29 cellular contexts compared by ENCODE assay signal in the genomic region with DNA sequence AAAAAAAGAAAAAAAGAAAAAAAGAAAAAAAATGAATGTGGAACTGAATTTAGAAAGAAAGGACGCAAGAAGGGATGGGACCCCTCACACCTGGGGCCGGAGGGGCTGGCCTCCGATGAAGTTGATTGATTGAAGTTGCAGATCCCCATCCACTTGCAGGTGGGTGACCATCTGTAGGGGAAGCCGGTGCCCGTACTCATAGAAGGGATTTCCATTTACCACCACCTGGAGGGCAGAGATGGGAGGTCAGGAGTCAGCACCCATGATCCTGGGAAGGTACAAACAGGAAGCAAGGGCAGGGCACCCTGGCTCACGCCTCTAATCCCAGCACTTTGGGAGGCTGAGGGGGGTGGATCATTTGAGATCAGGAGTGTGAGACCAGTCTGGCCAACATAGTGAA. TPM values are rescaled to one million over a fixed set of nuclear protein-coding genes. Genes with fewer than 3 reads are reported as not detected.
DNase-seq lines count a peak whose midpoint lies in the region; ATAC-seq, FAIRE-seq and TF ChIP-seq lines count a peak whose summit lies in the region.
"Had no signal": no experiment of that assay in that cellular context is flagged by ENCODE, and none has a peak within 500 bp of the region (broad histone marks: within the 10 kb centered on the region; RNA-seq: fewer than 3 reads in every experiment).

No MANE protein-coding gene starts in this region.

- H3K36me3 ChIP-seq in WERI-Rb-1 (no peaks in the 10 kb centered on the region), HepG2 (replicated peaks in 1 of 2; ENCODE audit: control insufficient read depth in 1 of 2, insufficient read depth in 2 of 2, low read length in 2 of 2) (no peaks in the 10 kb centered on the region)
- H3K36me3 ChIP-seq: BE2C, SJSA1 had no signal

- POLR2A ChIA-PET in HepG2 (lab: Yijun Ruan, JAX): interaction anchor here (1.6 kb wide), 1 partner anchor 13 kb away, joined by 4 read pairs; no protein-coding TSS in a partner anchor

- TF ChIP-seq RAD21 in HepG2 (CRISPR knock-in tag; IDR thresholded peaks at IDR 0.05): no peak

- H3K9me3 Mint-ChIP-seq in type B pancreatic cell: no peaks in the 10 kb centered on the region
- H3K9me3 Mint-ChIP-seq: CD8-positive, alpha-beta memory T cell had no signal

- no peaks in the 10 kb centered on the region for H4K20me1 ChIP-seq in HepG2 (ENCODE audit: insufficient read depth, low read length)

- TF ChIP-seq POLR2A in HepG2 (IDR thresholded peaks at IDR 0.05; ENCODE audit: insufficient read depth in 1 of 2, low read depth in 2 of 2, low read length in 2 of 2): no peak

- H3K9me3 ChIP-seq in WERI-Rb-1 (ENCODE audit: severe bottlenecking): no peaks in the 10 kb centered on the region
- H3K9me3 ChIP-seq in HepG2 (ENCODE audit: low read length): no peaks in the 10 kb centered on the region
- H3K9me3 ChIP-seq: BE2C, SJSA1 had no signal

- no peak overlapping the region for H3K27ac Mint-ChIP-seq in type B pancreatic cell
- H3K27ac Mint-ChIP-seq: CD8-positive, alpha-beta memory T cell had no signal

- no TSS peak for BruUV-seq in HepG2 (replicated peaks; lab: Mats Ljungman, UMichigan)

- in situ Hi-C loops in HepG2 (cut with HindIII; ENCODE audit: extremely low pct_ligation_motif_present, low pct_unique_long_range_greater_than_20kb): no loop called here

- intact Hi-C loops in HepG2 (cut with micrococcal nuclease; ENCODE audit: unreplicated experiment) (no loop called here), sciatic nerve (cut with DNase I) (no loop called here)

- DNase-seq in HuH-7 (ENCODE audit: low spot score): peak; percentile 15
- peak; percentile 30 for DNase-seq in WERI-Rb-1
- DNase-seq in HepG2 (ENCODE audit: low spot score): no peak
- DNase-seq in sciatic nerve (ENCODE audit: low spot score): no peak
- DNase-seq in type B pancreatic cell (ENCODE audit: extremely low spot score, unreplicated experiment): no peak
- DNase-seq in NCI-H1092 (lab: John Stamatoyannopoulos, UW): no peak
- DNase-seq: BE2C; CD8-positive, alpha-beta memory T cell; DMS153; Kasumi-1; NCI-H1105; NCI-H1436 treated with DMSO at 0.1 percent for 48 hours; NCI-H187 treated with DMSO at 0.1 percent for 48 hours; NCI-H2171 treated with DMSO at 0.1 percent for 48 hours; NCI-H345; NCI-H510A treated with DMSO at 0.1 percent for 48 hours; NCI-H748 treated with DMSO at 0.1 percent for 48 hours; Right ventricle myocardium superior; RPMI8226 had no signal

- peaks cover 9% of the 10 kb centered on the region for H3K4me1 Mint-ChIP-seq in type B pancreatic cell (ENCODE audit: unreplicated experiment)

- H3K27me3 Mint-ChIP-seq in type B pancreatic cell: no peaks in the 10 kb centered on the region
- H3K27me3 Mint-ChIP-seq: CD8-positive, alpha-beta memory T cell had no signal

- H3K27ac ChIP-seq in WERI-Rb-1 (no peak overlapping the region), HepG2 (ENCODE audit: extremely low read length, insufficient read depth, low read length) (no peak overlapping the region)
- H3K27ac ChIP-seq: HL-60, SJSA1 had no signal

- TF ChIP-seq CTCF in WERI-Rb-1 (IDR thresholded peaks at IDR 0.05; ENCODE audit: low read depth, low read length) (no peak), HepG2 (CRISPR knock-in tag; IDR thresholded peaks at IDR 0.05) (0 out of 2 replicates have a peak, but pooled peaks have one; percentile 9), type B pancreatic cell (conservative IDR thresholded peaks at IDR 0.05) (no peak)

- TF ChIP-seq EP300 in HepG2 (IDR thresholded peaks at IDR 0.05; ENCODE audit: low read depth in 2 of 2, low read length in 2 of 2) (no peak), HepG2 (CRISPR knock-in tag; IDR thresholded peaks at IDR 0.05; ENCODE audit: borderline replicate concordance) (no peak)

- CTCF ChIA-PET in HepG2 (lab: Yijun Ruan, JAX; ENCODE audit: low intra/inter-chr PET ratio, low total read pairs): interaction anchor here (0.7 kb wide), 1 partner anchor 76 kb away, joined by 5 read pairs; no protein-coding TSS in a partner anchor

- H3K4me2 ChIP-seq in HepG2 (ENCODE audit: low read depth, low read length): no peak overlapping the region

- no peak overlapping the region for H2AFZ ChIP-seq in HepG2 (ENCODE audit: low read length)

- H3K9ac ChIP-seq in HepG2 (ENCODE audit: insufficient read depth, low read depth, low read length): no peak overlapping the region

- no peak overlapping the region for H3K4me3 Mint-ChIP-seq in type B pancreatic cell
- H3K4me3 Mint-ChIP-seq: CD14-positive monocyte had no signal

- H3K27me3 ChIP-seq in WERI-Rb-1 (ENCODE audit: insufficient read depth, low read depth, severe bottlenecking) (no peaks in the 10 kb centered on the region), HepG2 (ENCODE audit: control insufficient read depth in 1 of 2, insufficient read depth in 2 of 2, low read length in 2 of 2) (no peaks in the 10 kb centered on the region)
- H3K27me3 ChIP-seq: BE2C, SJSA1 had no signal

- H3K4me3 ChIP-seq in WERI-Rb-1 (ENCODE audit: low read depth, low read length): no peak overlapping the region
- H3K4me3 ChIP-seq in HepG2 (replicated peaks in 1 of 3; ENCODE audit: insufficient read depth in 1 of 3, low read depth in 2 of 3, low read length in 3 of 3): no peak overlapping the region
- H3K4me3 ChIP-seq: K562, SJSA1 had no signal

- peaks cover 25% of the 10 kb centered on the region for H3K4me1 ChIP-seq in HepG2 (ENCODE audit: insufficient read depth, low read length)
- H3K4me1 ChIP-seq: BE2C, SJSA1 had no signal

- WGBS in HepG2 (ENCODE audit: low lambda C conversion rate): 95% methylated on average over 6 of the region's 6 CpGs

- ATAC-seq in HepG2 (peak; percentile 55; the same call in 2 of the 3 replicates), sciatic nerve (no peak), HG03457 (IDR thresholded peaks at IDR 0.05; ENCODE audit: unreplicated experiment) (no peak)
- ATAC-seq: K562 had no signal

- no peaks in the 10 kb centered on the region for H3K36me3 Mint-ChIP-seq in type B pancreatic cell
- H3K36me3 Mint-ChIP-seq: CD14-positive monocyte had no signal

- H3K79me2 ChIP-seq in HepG2 (ENCODE audit: insufficient read depth, low read length): no peaks in the 10 kb centered on the region

- FAIRE-seq in HepG2 (lab: Jason Lieb, UNC): no peak
- FAIRE-seq: H54, K562 had no signal

RNA-seq across cellular contexts. Expression of a gene that starts 6.4 kb away (rescaled TPM):
- total RNA-seq in HepG2 (2016; rRNA removed; fragmentation: Illumina TruSeq; extraction: Trizol): 0.24 and 0.32 TPM in 2 replicates
- not detected in 2 replicates for total RNA-seq in HepG2 (2016; cell fraction: cytosol; rRNA removed; fragmentation: Illumina TruSeq; extraction: Trizol; ENCODE audit: low read depth)
- 0.39 TPM in 1 of 2 replicates, not detected in the other for total RNA-seq in HepG2 (2016; cell fraction: insoluble cytoplasmic fraction; rRNA removed; fragmentation: Illumina TruSeq; extraction: Trizol)
- 0.31 TPM in 1 of 2 replicates, not detected in the other for total RNA-seq in HepG2 (2016; cell fraction: membrane; rRNA removed; fragmentation: Illumina TruSeq; extraction: Trizol)
- total RNA-seq in HepG2 (2016; cell fraction: nucleus; rRNA removed; fragmentation: Illumina TruSeq; extraction: Trizol): 0.28 and 0.41 TPM in 2 replicates
- polyA plus RNA-seq in HepG2 (2011; rRNA removed): 0.48 and 0.71 TPM in 2 replicates
- polyA plus RNA-seq in HepG2 (2011; cell fraction: cytosol; rRNA removed): 0.26 and 0.30 TPM in 2 replicates
- 2.4 and 2.9 TPM in 2 replicates for polyA plus RNA-seq in HepG2 (2011; cell fraction: nucleus; rRNA removed)
- 0.59 and 0.87 TPM in 2 replicates for polyA plus RNA-seq in HepG2 (2012)
- 0.17 TPM in 1 of 2 replicates, not detected in the other for polyA plus RNA-seq in HepG2 (2016; cell fraction: cytosol; fragmentation: Illumina TruSeq; extraction: Trizol; ENCODE audit: low read depth)
- polyA plus RNA-seq in HepG2 (2016; cell fraction: insoluble cytoplasmic fraction; fragmentation: Illumina TruSeq; extraction: Trizol; ENCODE audit: low read depth): not detected in 2 replicates
- 0.26 TPM in 1 of 2 replicates, not detected in the other for polyA plus RNA-seq in HepG2 (2016; cell fraction: membrane; fragmentation: Illumina TruSeq; extraction: Trizol; ENCODE audit: low read depth)
- 2.4 TPM in 1 of 2 replicates, not detected in the other for polyA plus RNA-seq in HepG2 (2016; cell fraction: nucleus; fragmentation: Illumina TruSeq; extraction: Trizol; ENCODE audit: insufficient read depth, low read depth)
- 0.42 and 0.68 TPM in 2 replicates for polyA minus RNA-seq in HepG2 (2011; rRNA and poly(A)+ RNA removed; ENCODE audit: low replicate concordance)
- polyA minus RNA-seq in HepG2 (2011; cell fraction: cytosol; rRNA and poly(A)+ RNA removed): not detected in 2 replicates
- polyA minus RNA-seq in HepG2 (2011; cell fraction: nucleus; rRNA and poly(A)+ RNA removed): 0.90 and 3.0 TPM in 2 replicates
- 1.3 TPM for total RNA-seq in sciatic nerve
- 33.4 and 104 TPM in 2 replicates for total RNA-seq in type B pancreatic cell (ENCODE audit: low replicate concordance)
- total RNA-seq: Daoy, G401, M059J, SJSA1 had no signal
- polyA plus RNA-seq: CD14-positive monocyte had no signal

RNA-seq across cellular contexts. Expression of a gene that starts 17.4 kb away (rescaled TPM):
- 0.73 and 1.7 TPM in 2 replicates for total RNA-seq in HepG2 (2016; rRNA removed; fragmentation: Illumina TruSeq; extraction: Trizol)
- not detected in 2 replicates for total RNA-seq in HepG2 (2016; cell fraction: cytosol; rRNA removed; fragmentation: Illumina TruSeq; extraction: Trizol; ENCODE audit: low read depth)
- 0.80 and 2.9 TPM in 2 replicates for total RNA-seq in HepG2 (2016; cell fraction: insoluble cytoplasmic fraction; rRNA removed; fragmentation: Illumina TruSeq; extraction: Trizol)
- 0.77 TPM in 1 of 2 replicates, not detected in the other for total RNA-seq in HepG2 (2016; cell fraction: membrane; rRNA removed; fragmentation: Illumina TruSeq; extraction: Trizol)
- not detected in 2 replicates for total RNA-seq in HepG2 (2016; cell fraction: nucleus; rRNA removed; fragmentation: Illumina TruSeq; extraction: Trizol)
- 2.1 and 4.0 TPM in 2 replicates for polyA plus RNA-seq in HepG2 (2011; rRNA removed)
- 4.6 and 7.7 TPM in 2 replicates for polyA plus RNA-seq in HepG2 (2011; cell fraction: cytosol; rRNA removed)
- 2.3 and 3.2 TPM in 2 replicates for polyA plus RNA-seq in HepG2 (2011; cell fraction: nucleus; rRNA removed)
- polyA plus RNA-seq in HepG2 (2012): 1.6 and 3.8 TPM in 2 replicates
- 0.27 and 0.35 TPM in 2 replicates for polyA plus RNA-seq in HepG2 (2016; cell fraction: cytosol; fragmentation: Illumina TruSeq; extraction: Trizol; ENCODE audit: low read depth)
- polyA plus RNA-seq in HepG2 (2016; cell fraction: insoluble cytoplasmic fraction; fragmentation: Illumina TruSeq; extraction: Trizol; ENCODE audit: low read depth): 1.1 and 1.9 TPM in 2 replicates
- polyA plus RNA-seq in HepG2 (2016; cell fraction: membrane; fragmentation: Illumina TruSeq; extraction: Trizol; ENCODE audit: low read depth): 0.50 TPM in 1 of 2 replicates, not detected in the other
- 2.2 TPM in 1 of 2 replicates, not detected in the other for polyA plus RNA-seq in HepG2 (2016; cell fraction: nucleus; fragmentation: Illumina TruSeq; extraction: Trizol; ENCODE audit: insufficient read depth, low read depth)
- polyA minus RNA-seq in HepG2 (2011; rRNA and poly(A)+ RNA removed; ENCODE audit: low replicate concordance): 0.37 TPM in 1 of 2 replicates, not detected in the other
- 2.1 TPM in 1 of 2 replicates, not detected in the other for polyA minus RNA-seq in HepG2 (2011; cell fraction: cytosol; rRNA and poly(A)+ RNA removed)
- polyA minus RNA-seq in HepG2 (2011; cell fraction: nucleus; rRNA and poly(A)+ RNA removed): not detected in 2 replicates
- not detected for total RNA-seq in sciatic nerve
- not detected in 2 replicates for total RNA-seq in type B pancreatic cell (ENCODE audit: low replicate concordance)
- total RNA-seq: A673; CD8-positive, alpha-beta memory T cell; Daoy; G401; K562; M059J; Right ventricle myocardium superior; SJSA1 had no signal
- polyA plus RNA-seq: CD14-positive monocyte; CD8-positive, alpha-beta memory T cell; K562 had no signal

RNA-seq across cellular contexts. Expression of a gene that starts 25.2 kb away (rescaled TPM):
- 45.4 and 54.8 TPM in 2 replicates for total RNA-seq in HepG2 (2016; rRNA removed; fragmentation: Illumina TruSeq; extraction: Trizol)
- total RNA-seq in HepG2 (2016; cell fraction: cytosol; rRNA removed; fragmentation: Illumina TruSeq; extraction: Trizol; ENCODE audit: low read depth): 17.9 and 23.1 TPM in 2 replicates
- total RNA-seq in HepG2 (2016; cell fraction: insoluble cytoplasmic fraction; rRNA removed; fragmentation: Illumina TruSeq; extraction: Trizol): 41.2 and 57.4 TPM in 2 replicates
- total RNA-seq in HepG2 (2016; cell fraction: membrane; rRNA removed; fragmentation: Illumina TruSeq; extraction: Trizol): 15.1 and 19.6 TPM in 2 replicates
- total RNA-seq in HepG2 (2016; cell fraction: nucleus; rRNA removed; fragmentation: Illumina TruSeq; extraction: Trizol): 31.4 and 37.2 TPM in 2 replicates
- 198 and 277 TPM in 2 replicates for polyA plus RNA-seq in HepG2 (2011; rRNA removed)
- 180 and 200 TPM in 2 replicates for polyA plus RNA-seq in HepG2 (2011; cell fraction: cytosol; rRNA removed)
- polyA plus RNA-seq in HepG2 (2011; cell fraction: nucleus; rRNA removed): 123 and 139 TPM in 2 replicates
- 231 and 273 TPM in 2 replicates for polyA plus RNA-seq in HepG2 (2012)
- polyA plus RNA-seq in HepG2 (2016; cell fraction: cytosol; fragmentation: Illumina TruSeq; extraction: Trizol; ENCODE audit: low read depth): 49.8 and 49.9 TPM in 2 replicates
- polyA plus RNA-seq in HepG2 (2016; cell fraction: insoluble cytoplasmic fraction; fragmentation: Illumina TruSeq; extraction: Trizol; ENCODE audit: low read depth): 244 and 262 TPM in 2 replicates
- 43.5 and 46.5 TPM in 2 replicates for polyA plus RNA-seq in HepG2 (2016; cell fraction: membrane; fragmentation: Illumina TruSeq; extraction: Trizol; ENCODE audit: low read depth)
- polyA plus RNA-seq in HepG2 (2016; cell fraction: nucleus; fragmentation: Illumina TruSeq; extraction: Trizol; ENCODE audit: insufficient read depth, low read depth): 142 and 151 TPM in 2 replicates
- polyA minus RNA-seq in HepG2 (2011; rRNA and poly(A)+ RNA removed; ENCODE audit: low replicate concordance): 119 and 143 TPM in 2 replicates
- 74.8 and 77.1 TPM in 2 replicates for polyA minus RNA-seq in HepG2 (2011; cell fraction: cytosol; rRNA and poly(A)+ RNA removed)
- 30.3 and 39.7 TPM in 2 replicates for polyA minus RNA-seq in HepG2 (2011; cell fraction: nucleus; rRNA and poly(A)+ RNA removed)
- 106 TPM for total RNA-seq in sciatic nerve
- 134 and 142 TPM in 2 replicates for total RNA-seq in type B pancreatic cell (ENCODE audit: low replicate concordance)

RNA-seq across cellular contexts. Expression of a gene that starts 33.1 kb away (rescaled TPM):
- total RNA-seq in HepG2 (2016; rRNA removed; fragmentation: Illumina TruSeq; extraction: Trizol) (not detected in 2 replicates), sciatic nerve (not detected), type B pancreatic cell (ENCODE audit: low replicate concordance) (1.8 and 1.9 TPM in 2 replicates)
- total RNA-seq in HepG2 (2016; cell fraction: cytosol; rRNA removed; fragmentation: Illumina TruSeq; extraction: Trizol; ENCODE audit: low read depth): not detected in 2 replicates
- not detected in 2 replicates for total RNA-seq in HepG2 (2016; cell fraction: insoluble cytoplasmic fraction; rRNA removed; fragmentation: Illumina TruSeq; extraction: Trizol)
- total RNA-seq in HepG2 (2016; cell fraction: membrane; rRNA removed; fragmentation: Illumina TruSeq; extraction: Trizol): 0.93 TPM in 1 of 2 replicates, not detected in the other
- total RNA-seq in HepG2 (2016; cell fraction: nucleus; rRNA removed; fragmentation: Illumina TruSeq; extraction: Trizol): not detected in 2 replicates
- 0.73 and 0.85 TPM in 2 replicates for polyA plus RNA-seq in HepG2 (2011; rRNA removed)
- polyA plus RNA-seq in HepG2 (2011; cell fraction: cytosol; rRNA removed): 1.6 and 1.9 TPM in 2 replicates
- polyA plus RNA-seq in HepG2 (2011; cell fraction: nucleus; rRNA removed): 1.7 and 2.4 TPM in 2 replicates
- polyA plus RNA-seq in HepG2 (2012): 0.35 TPM in 1 of 2 replicates, not detected in the other
- polyA plus RNA-seq in HepG2 (2016; cell fraction: cytosol; fragmentation: Illumina TruSeq; extraction: Trizol; ENCODE audit: low read depth): not detected in 2 replicates
- not detected in 2 replicates for polyA plus RNA-seq in HepG2 (2016; cell fraction: insoluble cytoplasmic fraction; fragmentation: Illumina TruSeq; extraction: Trizol; ENCODE audit: low read depth)
- polyA plus RNA-seq in HepG2 (2016; cell fraction: membrane; fragmentation: Illumina TruSeq; extraction: Trizol; ENCODE audit: low read depth): 0.63 TPM in 1 of 2 replicates, not detected in the other
- not detected in 2 replicates for polyA plus RNA-seq in HepG2 (2016; cell fraction: nucleus; fragmentation: Illumina TruSeq; extraction: Trizol; ENCODE audit: insufficient read depth, low read depth)
- 0.58 TPM in 1 of 2 replicates, not detected in the other for polyA minus RNA-seq in HepG2 (2011; rRNA and poly(A)+ RNA removed; ENCODE audit: low replicate concordance)
- polyA minus RNA-seq in HepG2 (2011; cell fraction: cytosol; rRNA and poly(A)+ RNA removed): not detected in 2 replicates
- polyA minus RNA-seq in HepG2 (2011; cell fraction: nucleus; rRNA and poly(A)+ RNA removed): 0.99 TPM in 1 of 2 replicates, not detected in the other
- total RNA-seq: A673; CD8-positive, alpha-beta memory T cell; Daoy; G401; K562; M059J; Right ventricle myocardium superior; SJSA1 had no signal
- polyA plus RNA-seq: CD14-positive monocyte; CD8-positive, alpha-beta memory T cell; K562 had no signal

RNA-seq across cellular contexts. Expression of a gene that starts 43.4 kb away (rescaled TPM):
- 270 and 278 TPM in 2 replicates for total RNA-seq in HepG2 (2016; rRNA removed; fragmentation: Illumina TruSeq; extraction: Trizol)
- 44.9 and 50.3 TPM in 2 replicates for total RNA-seq in HepG2 (2016; cell fraction: cytosol; rRNA removed; fragmentation: Illumina TruSeq; extraction: Trizol; ENCODE audit: low read depth)
- total RNA-seq in HepG2 (2016; cell fraction: insoluble cytoplasmic fraction; rRNA removed; fragmentation: Illumina TruSeq; extraction: Trizol): 247 and 303 TPM in 2 replicates
- total RNA-seq in HepG2 (2016; cell fraction: membrane; rRNA removed; fragmentation: Illumina TruSeq; extraction: Trizol): 97.2 and 106 TPM in 2 replicates
- total RNA-seq in HepG2 (2016; cell fraction: nucleus; rRNA removed; fragmentation: Illumina TruSeq; extraction: Trizol): 191 and 201 TPM in 2 replicates
- 148 and 156 TPM in 2 replicates for polyA plus RNA-seq in HepG2 (2011; rRNA removed)
- polyA plus RNA-seq in HepG2 (2011; cell fraction: cytosol; rRNA removed): 89.9 and 92.3 TPM in 2 replicates
- 184 and 197 TPM in 2 replicates for polyA plus RNA-seq in HepG2 (2011; cell fraction: nucleus; rRNA removed)
- polyA plus RNA-seq in HepG2 (2012): 166 and 314 TPM in 2 replicates
- 36.1 and 37.5 TPM in 2 replicates for polyA plus RNA-seq in HepG2 (2016; cell fraction: cytosol; fragmentation: Illumina TruSeq; extraction: Trizol; ENCODE audit: low read depth)
- polyA plus RNA-seq in HepG2 (2016; cell fraction: insoluble cytoplasmic fraction; fragmentation: Illumina TruSeq; extraction: Trizol; ENCODE audit: low read depth): 257 and 357 TPM in 2 replicates
- polyA plus RNA-seq in HepG2 (2016; cell fraction: membrane; fragmentation: Illumina TruSeq; extraction: Trizol; ENCODE audit: low read depth): 76.7 and 82.5 TPM in 2 replicates
- polyA plus RNA-seq in HepG2 (2016; cell fraction: nucleus; fragmentation: Illumina TruSeq; extraction: Trizol; ENCODE audit: insufficient read depth, low read depth): 372 and 405 TPM in 2 replicates
- 218 and 315 TPM in 2 replicates for polyA minus RNA-seq in HepG2 (2011; rRNA and poly(A)+ RNA removed; ENCODE audit: low replicate concordance)
- 121 and 131 TPM in 2 replicates for polyA minus RNA-seq in HepG2 (2011; cell fraction: cytosol; rRNA and poly(A)+ RNA removed)
- 131 and 151 TPM in 2 replicates for polyA minus RNA-seq in HepG2 (2011; cell fraction: nucleus; rRNA and poly(A)+ RNA removed)
- 192 TPM for total RNA-seq in sciatic nerve
- total RNA-seq in type B pancreatic cell (ENCODE audit: low replicate concordance): 338 and 451 TPM in 2 replicates

Comparison
In these comparisons a context has a peak if more than half of its experiments do, and no peak if none do; other contexts are left out.
1. DNase-seq: peak in HuH-7 (single experiment) and WERI-Rb-1 (single experiment); none in HepG2 (single experiment), sciatic nerve (single experiment), type B pancreatic cell (single experiment) and NCI-H1092 (single experiment).
2. RNA of a gene that starts 6.4 kb away (total RNA-seq): 33.4 to 104 TPM in type B pancreatic cell; 1.3 TPM in sciatic nerve (single experiment) and 0.24 to 0.41 TPM in HepG2; every median in the first group is over 10 times any median in the second.